1 cellular context compared by ENCODE assay signal in genomic region chr20:50459124-50459918, GRCh38.
TF ChIP-seq lines count a peak whose summit lies in the region.

No MANE protein-coding gene starts in this region.

TF ChIP-seq in HEK293, 187 proteins besides CTCF, POLR2A, EP300 and RAD21 (continued from another document and continues in another):
- TF ChIP-seq ZNF704 (tag by site-specific recombination; IDR thresholded peaks at IDR 0.05) (no peak), ZNF747 (tag by site-specific recombination; IDR thresholded peaks at IDR 0.05) (no peak), EGR2 (tag by site-specific recombination; IDR thresholded peaks at IDR 0.05; ENCODE audit: low read depth) (0 out of 2 replicates have a peak, but pooled peaks have one; percentile 47), HOXD13 (CRISPR knock-in tag; IDR thresholded peaks at IDR 0.05; ENCODE audit: borderline replicate concordance) (no peak), ZFHX2 (tag by site-specific recombination; conservative IDR thresholded peaks at IDR 0.05) (0 out of 2 replicates have a peak, but pooled peaks have one; percentile 18), BCL11A (tag by site-specific recombination; IDR thresholded peaks at IDR 0.05; ENCODE audit: low read depth) (no peak), HOXC10 (CRISPR knock-in tag; IDR thresholded peaks at IDR 0.05) (no peak), ZNF302 (tag by site-specific recombination; IDR thresholded peaks at IDR 0.05; ENCODE audit: low read depth) (no peak), ZNF132 (tag by site-specific recombination; IDR thresholded peaks at IDR 0.05; ENCODE audit: borderline replicate concordance) (no peak), SP3 (tag by site-specific recombination; IDR thresholded peaks at IDR 0.05) (no peak), KLF16 (tag by site-specific recombination; IDR thresholded peaks at IDR 0.05) (no peak), ZNF514 (tag by site-specific recombination; IDR thresholded peaks at IDR 0.05) (no peak; the same call in 1 of the 2 replicates), ZBTB20 (tag by site-specific recombination; IDR thresholded peaks at IDR 0.05) (no peak), ZNF521 (tag by site-specific recombination; IDR thresholded peaks at IDR 0.05) (peak; percentile 87; the same call in 1 of the 2 replicates), GLIS1 (tag by site-specific recombination; IDR thresholded peaks at IDR 0.05) (no peak), ZBTB10 (tag by site-specific recombination; IDR thresholded peaks at IDR 0.05) (0 out of 2 replicates have a peak, but pooled peaks have one; percentile 26), ELK4 (IDR thresholded peaks at IDR 0.05; ENCODE audit: borderline replicate concordance, low read depth, low read length) (no peak), ZNF518A (tag by site-specific recombination; conservative IDR thresholded peaks at IDR 0.05; ENCODE audit: low read depth) (no peak), ZSCAN30 (tag by site-specific recombination; IDR thresholded peaks at IDR 0.05) (no peak), KLF7 (tag by site-specific recombination; IDR thresholded peaks at IDR 0.05; ENCODE audit: borderline replicate concordance) (no peak), ZNF19 (tag by site-specific recombination; IDR thresholded peaks at IDR 0.05; ENCODE audit: low read depth) (no peak), ZSCAN18 (tag by site-specific recombination; IDR thresholded peaks at IDR 0.05) (no peak), ZBTB21 (tag by site-specific recombination; IDR thresholded peaks at IDR 0.05) (no peak), ZNF133 (tag by site-specific recombination; IDR thresholded peaks at IDR 0.05) (0 out of 2 replicates have a peak, but pooled peaks have one; percentile 14), ZNF266 (tag by site-specific recombination; IDR thresholded peaks at IDR 0.05; ENCODE audit: low read depth) (no peak), ZFP69B (tag by site-specific recombination; IDR thresholded peaks at IDR 0.05) (no peak), AEBP2 (tag by site-specific recombination; IDR thresholded peaks at IDR 0.05; ENCODE audit: borderline replicate concordance) (no peak), ZNF341 (tag by site-specific recombination; IDR thresholded peaks at IDR 0.05; ENCODE audit: low read depth) (no peak), ZBTB44 (tag by site-specific recombination; IDR thresholded peaks at IDR 0.05) (no peak), ZBTB17 (tag by site-specific recombination; IDR thresholded peaks at IDR 0.05) (peak; percentile 100), ZNF473 (tag by site-specific recombination; IDR thresholded peaks at IDR 0.05) (0 out of 2 replicates have a peak, but pooled peaks have one; percentile 40), ZNF239 (tag by site-specific recombination; IDR thresholded peaks at IDR 0.05) (no peak), GLI2 (tag by site-specific recombination; IDR thresholded peaks at IDR 0.05; ENCODE audit: borderline replicate concordance, low read depth) (no peak), ZNF624 (tag by site-specific recombination; IDR thresholded peaks at IDR 0.05) (no peak), ZNF121 (tag by site-specific recombination; IDR thresholded peaks at IDR 0.05) (no peak), ZNF561 (tag by site-specific recombination; IDR thresholded peaks at IDR 0.05; ENCODE audit: borderline replicate concordance) (no peak), ZNF621 (tag by site-specific recombination; IDR thresholded peaks at IDR 0.05) (0 out of 2 replicates have a peak, but pooled peaks have one; percentile 59), ZNF623 (tag by site-specific recombination; IDR thresholded peaks at IDR 0.05) (no peak), ZNF24 (tag by site-specific recombination; IDR thresholded peaks at IDR 0.05) (no peak), ZNF223 (tag by site-specific recombination; IDR thresholded peaks at IDR 0.05) (no peak), ZNF707 (tag by site-specific recombination; IDR thresholded peaks at IDR 0.05) (no peak), ZNF175 (tag by site-specific recombination; IDR thresholded peaks at IDR 0.05) (no peak), RBAK (tag by site-specific recombination; IDR thresholded peaks at IDR 0.05) (no peak), ZNF629 (tag by site-specific recombination; IDR thresholded peaks at IDR 0.05) (no peak), ZFP3 (tag by site-specific recombination; IDR thresholded peaks at IDR 0.05; ENCODE audit: low read depth) (no peak), ZNF791 (tag by site-specific recombination; IDR thresholded peaks at IDR 0.05) (peak; percentile 52; the same call in 1 of the 2 replicates), ZNF529 (tag by site-specific recombination; IDR thresholded peaks at IDR 0.05; ENCODE audit: insufficient replicate concordance) (no peak), ZNF202 (tag by site-specific recombination; IDR thresholded peaks at IDR 0.05; ENCODE audit: borderline replicate concordance) (no peak), ZNF513 (tag by site-specific recombination; IDR thresholded peaks at IDR 0.05) (no peak)
